ENCODE assay signal across 1 cellular context in the genomic region with DNA sequence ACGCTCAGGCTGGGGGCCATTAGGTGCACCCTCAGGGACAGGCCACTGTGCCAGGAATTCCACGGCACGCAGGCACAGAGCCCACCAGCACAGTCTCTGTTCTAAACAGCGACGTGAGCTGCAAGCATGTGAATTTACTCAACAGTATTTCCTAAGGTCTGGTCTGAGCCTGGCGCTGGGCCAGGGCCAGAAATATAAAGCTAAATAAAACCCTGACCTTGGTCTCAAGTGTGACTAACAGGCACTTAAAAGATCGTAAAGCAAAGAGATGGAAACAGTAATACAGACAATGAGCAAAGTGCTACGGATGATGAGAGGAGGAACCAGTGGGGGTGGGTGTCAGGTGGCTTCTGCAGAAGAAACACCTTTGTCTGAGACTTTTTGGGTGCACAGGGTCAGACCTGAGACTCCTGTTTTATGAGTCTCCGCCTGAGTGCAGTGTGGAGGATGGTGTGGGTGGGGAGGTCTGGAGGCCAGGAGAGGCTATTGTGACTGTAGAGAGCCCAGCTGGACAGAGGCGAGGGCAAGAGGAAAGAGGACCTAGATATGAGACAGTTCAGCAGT.
TF ChIP-seq lines count a peak whose summit lies in the region.

No MANE protein-coding gene starts in this region.

TF ChIP-seq in SK-N-SH treated with all-trans-retinoic acid at 6 μM for 48 hours, 23 proteins besides CTCF, POLR2A, EP300 and RAD21 (continued from another document):
- TF ChIP-seq CSRNP3 (CRISPR knock-in tag; IDR thresholded peaks at IDR 0.05), result no peak
- no peak for TF ChIP-seq ARNTL (CRISPR knock-in tag; IDR thresholded peaks at IDR 0.05; ENCODE audit: borderline replicate concordance, low read depth)
